ENCODE assay signal across 17 cellular contexts in the genomic region with DNA sequence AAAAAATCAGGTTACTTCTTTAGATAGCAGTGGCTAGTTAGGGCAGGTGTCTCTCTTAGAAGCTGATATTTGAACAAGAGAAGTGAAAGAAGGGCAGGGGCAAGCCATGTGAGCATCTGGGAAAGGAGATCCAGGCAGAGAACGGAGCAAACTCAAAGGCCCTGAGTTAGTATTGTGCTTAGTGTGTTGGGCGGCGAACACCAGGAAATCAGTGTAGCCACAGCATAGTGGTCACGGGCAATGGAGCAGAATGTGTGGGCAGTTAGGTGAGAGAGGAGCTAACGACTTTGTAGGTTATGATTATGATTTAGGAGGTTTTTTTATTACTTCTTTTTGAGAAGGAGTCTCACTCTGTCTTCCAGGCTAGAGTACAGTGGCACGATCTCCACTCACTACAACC.
DNase-seq lines count a peak whose midpoint lies in the region; ATAC-seq lines count a peak whose summit lies in the region.
"Had no signal": no experiment of that assay in that cellular context is flagged by ENCODE, and none has a peak within 500 bp of the region (broad histone marks: within the 10 kb centered on the region; RNA-seq: fewer than 3 reads in every experiment).

No MANE protein-coding gene starts in this region.

- ATAC-seq in activated naive CD8-positive, alpha-beta T cell treated with anti-CD3 and anti-CD28 coated beads, Interleukin-2, amount 50 U/mL, for 24 hours: no peak
- peak; percentile 76 for ATAC-seq in GM21576 (IDR thresholded peaks at IDR 0.05; ENCODE audit: unreplicated experiment)
- ATAC-seq in HG03460 (IDR thresholded peaks at IDR 0.05; ENCODE audit: unreplicated experiment): peak; percentile 79
- ATAC-seq: activated CD4-positive, CD25-positive, alpha-beta regulatory T cell treated with anti-CD3 and anti-CD28 coated beads, Interleukin-2, amount 50 U/mL, for 24 hours; activated T-cell treated with anti-CD3 and anti-CD28 coated beads, Interleukin-2, amount 50 U/mL, for 72 hours; HCT116; upper lobe of right lung had no signal

- H3K27ac Mint-ChIP-seq in activated naive CD8-positive, alpha-beta T cell treated with anti-CD3 and anti-CD28 coated beads for 36 hours: peak overlapping the region; percentile 65
- H3K27ac Mint-ChIP-seq in activated naive CD8-positive, alpha-beta T cell treated with anti-CD3 and anti-CD28 coated beads, Interleukin-2, amount 50 U/mL, for 24 hours: no peak overlapping the region
- H3K27ac Mint-ChIP-seq: activated T-cell treated with anti-CD3 and anti-CD28 coated beads, Interleukin-2, amount 50 U/mL, for 72 hours had no signal

- H3K27me3 Mint-ChIP-seq in activated naive CD8-positive, alpha-beta T cell treated with anti-CD3 and anti-CD28 coated beads for 36 hours: no peaks in the 10 kb centered on the region
- H3K27me3 Mint-ChIP-seq in activated naive CD8-positive, alpha-beta T cell treated with anti-CD3 and anti-CD28 coated beads, Interleukin-2, amount 50 U/mL, for 24 hours: no peaks in the 10 kb centered on the region

- peaks cover 23% of the 10 kb centered on the region for H3K4me1 Mint-ChIP-seq in activated naive CD8-positive, alpha-beta T cell treated with anti-CD3 and anti-CD28 coated beads for 36 hours
- H3K4me1 Mint-ChIP-seq in activated naive CD8-positive, alpha-beta T cell treated with anti-CD3 and anti-CD28 coated beads, Interleukin-2, amount 50 U/mL, for 24 hours: peaks cover 21% of the 10 kb centered on the region

- peaks cover 15% of the 10 kb centered on the region for H3K36me3 Mint-ChIP-seq in activated naive CD8-positive, alpha-beta T cell treated with anti-CD3 and anti-CD28 coated beads for 36 hours
- peaks cover 8% of the 10 kb centered on the region for H3K36me3 Mint-ChIP-seq in activated naive CD8-positive, alpha-beta T cell treated with anti-CD3 and anti-CD28 coated beads, Interleukin-2, amount 50 U/mL, for 24 hours (ENCODE audit: low read depth)

- DNase-seq in activated naive CD8-positive, alpha-beta T cell treated with anti-CD3 and anti-CD28 coated beads for 36 hours: no peak
- no peak for DNase-seq in activated naive CD8-positive, alpha-beta T cell treated with anti-CD3 and anti-CD28 coated beads, Interleukin-2, amount 50 U/mL, for 24 hours
- DNase-seq in NCI-H774 (lab: John Stamatoyannopoulos, UW): no peak
- DNase-seq in T-helper 2 cell: no peak
- DNase-seq in activated T-cell treated with anti-CD3 and anti-CD28 coated beads, Interleukin-2, amount 50 U/mL, for 1 hour: no peak
- no peak for DNase-seq in NCI-H446 treated with DMSO at 0.1 percent for 48 hours (lab: John Stamatoyannopoulos, UW)
- DNase-seq: ACHN; activated T-cell treated with anti-CD3 and anti-CD28 coated beads, Interleukin-2, amount 50 U/mL, for 72 hours; DND-41; NCI-H1930; ovary; SK-N-SH; upper lobe of right lung had no signal

- H3K4me3 Mint-ChIP-seq in activated naive CD8-positive, alpha-beta T cell treated with anti-CD3 and anti-CD28 coated beads for 36 hours: no peak overlapping the region
- H3K4me3 Mint-ChIP-seq in activated naive CD8-positive, alpha-beta T cell treated with anti-CD3 and anti-CD28 coated beads, Interleukin-2, amount 50 U/mL, for 24 hours: no peak overlapping the region
- H3K4me3 Mint-ChIP-seq: activated T-cell treated with anti-CD3 and anti-CD28 coated beads, Interleukin-2, amount 50 U/mL, for 72 hours had no signal

- no peaks in the 10 kb centered on the region for H3K9me3 Mint-ChIP-seq in activated naive CD8-positive, alpha-beta T cell treated with anti-CD3 and anti-CD28 coated beads for 36 hours
- H3K9me3 Mint-ChIP-seq in activated naive CD8-positive, alpha-beta T cell treated with anti-CD3 and anti-CD28 coated beads, Interleukin-2, amount 50 U/mL, for 24 hours: no peaks in the 10 kb centered on the region
- H3K9me3 Mint-ChIP-seq: activated T-cell treated with anti-CD3 and anti-CD28 coated beads, Interleukin-2, amount 50 U/mL, for 72 hours had no signal
